Comparison of ENCODE assay signal across 8 cellular contexts in genomic region chr17:40542562-40543411, GRCh38. TPM values are rescaled to one million over a fixed set of nuclear protein-coding genes. Genes with fewer than 3 reads are reported as not detected.
A peak's percentile ranks its signal among the peaks of the same experiment; 100 is the strongest.
DNase-seq lines count a peak whose midpoint lies in the region; ATAC-seq and TF ChIP-seq lines count a peak whose summit lies in the region.

No MANE protein-coding gene starts in this region.

- TF ChIP-seq CTCF in OCI-LY1 (IDR thresholded peaks at IDR 0.05; ENCODE audit: low read length) (no peak), body of pancreas (IDR thresholded peaks at IDR 0.05) (no peak)

- H3K9me3 ChIP-seq in OCI-LY1 (ENCODE audit: low read length) (no peaks in the 10 kb centered on the region), body of pancreas (no peaks in the 10 kb centered on the region)

- no peaks in the 10 kb centered on the region for H4K20me1 ChIP-seq in OCI-LY1 (ENCODE audit: insufficient read depth, low read length)

- H3K36me3 ChIP-seq in OCI-LY1 (ENCODE audit: insufficient read depth, low read length): no peaks in the 10 kb centered on the region
- no peaks in the 10 kb centered on the region for H3K36me3 ChIP-seq in body of pancreas (replicated peaks in 1 of 2; ENCODE audit: insufficient read depth in 1 of 2, low read depth in 2 of 2)

- H3K4me3 ChIP-seq in OCI-LY1 (ENCODE audit: low read depth, low read length, poor library complexity, severe bottlenecking): no peak overlapping the region
- H3K4me3 ChIP-seq in body of pancreas: no peak overlapping the region

- peaks cover 47% of the 10 kb centered on the region for H3K36me3 Mint-ChIP-seq in stimulated activated effector memory CD8-positive, alpha-beta T cell treated with anti-CD3 and anti-CD28 coated beads, Interleukin-12 subunit alpha, Interleukin-12 subunit beta, amount 100 ng/mL, for 72 hours

- peak overlapping the region; percentile 83 for H3K27ac ChIP-seq in OCI-LY1 (ENCODE audit: low read depth, low read length, poor library complexity, severe bottlenecking)
- peak overlapping the region; percentile 4 to 88 (median 66) for H3K27ac ChIP-seq in body of pancreas

- ATAC-seq in GM19452 (IDR thresholded peaks at IDR 0.05; ENCODE audit: unreplicated experiment) (peak; percentile 46), body of pancreas (peak; percentile 49), left colon (peak; percentile 37)
- peak; percentile 57 for ATAC-seq in stimulated activated effector memory CD8-positive, alpha-beta T cell treated with anti-CD3 and anti-CD28 coated beads, Interleukin-12 subunit alpha, Interleukin-12 subunit beta, amount 100 ng/mL, for 72 hours

- no peaks in the 10 kb centered on the region for H3K79me2 ChIP-seq in OCI-LY1 (ENCODE audit: insufficient read depth, low read length)

- peak in 1 of 3 donors; percentile 7 for TF ChIP-seq POLR2A in body of pancreas (IDR thresholded peaks at IDR 0.05)

- no peak overlapping the region for H2AFZ ChIP-seq in OCI-LY1 (ENCODE audit: low read length)

- DNase-seq in AG08395 (ENCODE audit: low spot score): peak; percentile 89
- DNase-seq in body of pancreas: peak; percentile 44 to 79 (median 63)
- peak in 1 of 2 donors; percentile 81 for DNase-seq in left colon
- peak in 1 of 2 donors; percentile 74 for DNase-seq in stimulated activated effector memory CD8-positive, alpha-beta T cell treated with anti-CD3 and anti-CD28 coated beads, Interleukin-12 subunit alpha, Interleukin-12 subunit beta, amount 100 ng/mL, for 72 hours (ENCODE audit: low spot score in 2 of 2)
- DNase-seq in NCI-H187 treated with DMSO at 0.1 percent for 48 hours (lab: John Stamatoyannopoulos, UW): no peak
- DNase-seq in GM19240 (ENCODE audit: insufficient read length, low spot score): no peak

- intact Hi-C loops in body of pancreas (cut with DNase I): no loop called here
- intact Hi-C loops in left colon (cut with DNase I, micrococcal nuclease): no loop called here

- H3K9me3 Mint-ChIP-seq in stimulated activated effector memory CD8-positive, alpha-beta T cell treated with anti-CD3 and anti-CD28 coated beads, Interleukin-12 subunit alpha, Interleukin-12 subunit beta, amount 100 ng/mL, for 72 hours: no peaks in the 10 kb centered on the region

- H3K9ac ChIP-seq in OCI-LY1 (ENCODE audit: low read length): peak overlapping the region; percentile 22; the same call in 1 of the 2 replicates

- peak overlapping the region; percentile 18; the same call in 1 of the 2 replicates for H3K4me2 ChIP-seq in OCI-LY1 (ENCODE audit: low read length)

- H3K9me2 ChIP-seq in OCI-LY1 (ENCODE audit: low read depth, low read length): no peaks in the 10 kb centered on the region

- H3K4me1 ChIP-seq in OCI-LY1 (ENCODE audit: insufficient read depth, low read length, severe bottlenecking) (peaks cover 47% of the 10 kb centered on the region), body of pancreas (peaks cover 34% of the 10 kb centered on the region)

- peak overlapping the region; percentile 99 for H3K27ac Mint-ChIP-seq in stimulated activated effector memory CD8-positive, alpha-beta T cell treated with anti-CD3 and anti-CD28 coated beads, Interleukin-12 subunit alpha, Interleukin-12 subunit beta, amount 100 ng/mL, for 72 hours

- WGBS in body of pancreas, 2 donors: 50 to 56% methylated on average over 10 to 14 of the region's 14 CpGs

- H3F3A ChIP-seq in OCI-LY1 (ENCODE audit: insufficient read depth, low read length): no peaks in the 10 kb centered on the region

- peak overlapping the region; percentile 83 for H3K4me3 Mint-ChIP-seq in stimulated activated effector memory CD8-positive, alpha-beta T cell treated with anti-CD3 and anti-CD28 coated beads, Interleukin-12 subunit alpha, Interleukin-12 subunit beta, amount 100 ng/mL, for 72 hours

- H3K4me1 Mint-ChIP-seq in stimulated activated effector memory CD8-positive, alpha-beta T cell treated with anti-CD3 and anti-CD28 coated beads, Interleukin-12 subunit alpha, Interleukin-12 subunit beta, amount 100 ng/mL, for 72 hours: peaks cover 77% of the 10 kb centered on the region

- no peaks in the 10 kb centered on the region for H3K27me3 ChIP-seq in OCI-LY1 (ENCODE audit: insufficient read depth, low read length)
- H3K27me3 ChIP-seq in body of pancreas: no peaks in the 10 kb centered on the region

RNA-seq across cellular contexts. Expression of gene CCR7, which starts 22.5 kb away (rescaled TPM):
- total RNA-seq in body of pancreas (under 1 TPM in 1 of 2 donors, not detected in 1; 0.26 TPM), left colon (under 1 TPM; 0.31 to 0.95 TPM)

RNA-seq across cellular contexts. Expression of gene TNS4, which starts 41.4 kb away (rescaled TPM):
- total RNA-seq in body of pancreas (not detected), left colon (10 to 100 TPM in 1 of 2 donors, 1 to 10 TPM in 1; 2.5 to 10.5 TPM)

Comparison
In these comparisons a context has a peak if more than half of its experiments do, and no peak if none do; other contexts are left out.
1. DNase-seq: peak in AG08395 (single experiment) and body of pancreas (4 of 4); none in NCI-H187 treated with DMSO at 0.1 percent for 48 hours (single experiment) and GM19240 (single experiment).
2. Peak in every context shown above with its lines, with median percentiles within 50 percentile points of each other: ATAC-seq.